In the genomic region with DNA sequence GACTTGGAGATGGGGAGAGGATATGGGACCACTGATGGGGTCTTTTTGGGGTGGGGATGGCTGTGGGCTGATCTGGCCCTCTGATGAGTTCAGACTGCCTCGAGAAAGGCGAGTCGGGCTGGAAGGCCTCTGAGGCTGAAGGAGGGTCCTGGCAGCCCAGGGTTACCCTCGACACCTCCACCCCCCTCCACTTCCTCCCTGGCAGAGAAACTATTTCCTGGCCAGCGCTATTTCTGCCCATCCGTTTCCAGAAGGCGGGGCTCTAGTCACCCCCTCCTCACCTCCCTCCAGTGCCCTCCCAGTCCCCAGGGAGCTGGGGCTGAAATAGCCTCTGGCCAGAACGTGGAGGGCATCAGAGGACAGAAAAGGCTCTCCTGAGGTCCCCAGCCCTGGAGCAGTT, we compare ENCODE assay signal across 1 cellular context.
TF ChIP-seq lines count a peak whose summit lies in the region.

No MANE protein-coding gene starts in this region.

TF ChIP-seq in H1, 55 proteins besides CTCF, POLR2A, EP300 and RAD21:
- TF ChIP-seq RXRA (IDR thresholded peaks at IDR 0.05; ENCODE audit: insufficient read depth, low read depth, low read length) (no peak), SUZ12 (IDR thresholded peaks at IDR 0.05; ENCODE audit: low read length) (no peak), RNF2 (IDR thresholded peaks at IDR 0.05; ENCODE audit: borderline replicate concordance, low read depth, low read length, missing control alignments, poor library complexity, severe bottlenecking) (no peak), CHD2 (IDR thresholded peaks at IDR 0.05; ENCODE audit: low read length) (no peak), CTBP2 (IDR thresholded peaks at IDR 0.05; ENCODE audit: borderline replicate concordance, insufficient read depth, insufficient read length, low read length) (no peak), FOSL1 (IDR thresholded peaks at IDR 0.05; ENCODE audit: insufficient read depth, low read depth, low read length) (no peak), JUND (IDR thresholded peaks at IDR 0.05; ENCODE audit: low read length) (no peak), YY1 (IDR thresholded peaks at IDR 0.05; ENCODE audit: low read depth, low read length) (no peak), CBX5 (IDR thresholded peaks at IDR 0.05; ENCODE audit: low read depth, low read length) (no peak), TAF1 (IDR thresholded peaks at IDR 0.05; ENCODE audit: low read depth, low read length) (no peak), GABPA (IDR thresholded peaks at IDR 0.05; ENCODE audit: borderline replicate concordance, insufficient read depth, low read length) (no peak), SRF (IDR thresholded peaks at IDR 0.05; ENCODE audit: low read depth, low read length) (no peak), POU5F1 (IDR thresholded peaks at IDR 0.05; ENCODE audit: low read depth, low read length) (no peak), KDM4A (IDR thresholded peaks at IDR 0.05; ENCODE audit: low read depth, low read length, severe bottlenecking) (no peak), CHD1 (IDR thresholded peaks at IDR 0.05; ENCODE audit: low read depth, low read length) (no peak), NRF1 (IDR thresholded peaks at IDR 0.05; ENCODE audit: low read depth, low read length) (no peak), TAF7 (optimal IDR thresholded peaks at IDR 0.05; ENCODE audit: borderline replicate concordance, low read depth, low read length) (no peak)
TF ChIP-seq in H1: peak in this region for 0.
